In the genomic region with DNA sequence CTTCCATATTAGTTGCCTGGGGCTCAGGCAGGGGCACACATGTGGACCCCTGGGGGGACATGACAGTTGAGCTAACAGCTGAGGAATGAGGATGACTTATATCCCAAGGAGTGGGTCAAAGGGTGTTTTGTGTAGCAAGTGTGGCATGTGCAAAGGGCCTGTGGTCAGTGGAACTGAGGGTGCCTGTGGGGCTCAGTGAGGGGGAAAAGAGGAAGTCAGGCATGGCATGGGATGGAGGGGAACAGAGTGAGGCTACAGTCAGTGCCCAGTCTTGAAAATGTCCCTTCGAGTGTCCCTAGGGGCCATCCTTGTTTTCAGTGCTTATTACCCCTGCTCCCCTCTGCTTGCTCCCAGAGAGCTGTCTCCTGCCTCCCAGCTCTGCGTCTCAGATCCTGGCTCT, we compare ENCODE assay signal across 26 cellular contexts.
"Had no signal": no experiment of that assay in that cellular context is flagged by ENCODE, and none has a peak within 500 bp of the region (broad histone marks: within the 10 kb centered on the region; RNA-seq: fewer than 3 reads in every experiment).

No MANE protein-coding gene starts in this region.

- H3K4me3 ChIP-seq: breast epithelium, SJCRH30 had no signal

- H3K27me3 ChIP-seq: breast epithelium, SJCRH30 had no signal

- H3K27ac ChIP-seq: breast epithelium, KMS-11, SJCRH30, WERI-Rb-1 had no signal

- H3K36me3 ChIP-seq: breast epithelium had no signal

- H3K27me3 Mint-ChIP-seq: activated CD4-positive, alpha-beta memory T cell treated with anti-CD3 and anti-CD28 coated beads, Interleukin-2, amount 10 ng/mL, durations not matched to agents 7 days and 5 days; activated CD4-positive, alpha-beta T cell treated with anti-CD3 and anti-CD28 coated beads for 36 hours; activated CD8-positive, alpha-beta memory T cell treated with anti-CD3 and anti-CD28 coated beads, Interleukin-2, amount 10 ng/mL, durations not matched to agents 7 days and 5 days had no signal

- H3K4me3 Mint-ChIP-seq: activated CD4-positive, alpha-beta memory T cell treated with anti-CD3 and anti-CD28 coated beads, Interleukin-2, amount 10 ng/mL, durations not matched to agents 7 days and 5 days; activated CD4-positive, alpha-beta T cell treated with anti-CD3 and anti-CD28 coated beads for 36 hours; activated CD8-positive, alpha-beta memory T cell treated with anti-CD3 and anti-CD28 coated beads, Interleukin-2, amount 10 ng/mL, durations not matched to agents 7 days and 5 days; activated naive CD4-positive, alpha-beta T cell treated with anti-CD3 and anti-CD28 coated beads for 36 hours; activated T-cell treated with anti-CD3 and anti-CD28 coated beads, Interleukin-2, amount 50 U/mL, for 4 hours had no signal

- DNase-seq: aorta, caudate nucleus, MV-4-11, NCI-H1092 treated with DMSO at 0.1 percent for 48 hours, NCI-H1417 treated with DMSO at 0.1 percent for 48 hours, NCI-H1694, NCI-H2029, NCI-H2107, NCI-H2171 treated with DMSO at 0.1 percent for 48 hours, NCI-H226, NCI-H510A, NCI-H526 treated with DMSO at 0.1 percent for 48 hours, NCI-H82, OCI-M1 had no signal

- H3K4me2 ChIP-seq: KMS-11, SK-N-SH had no signal

- H3K9ac ChIP-seq: KMS-11, SK-N-SH had no signal

- ATAC-seq: Panc1, Right ventricle myocardium inferior had no signal

- H3K4me1 ChIP-seq: breast epithelium, SJCRH30 had no signal

- H3K9me3 ChIP-seq: breast epithelium, SK-N-SH had no signal
